ENCODE assay signal across 8 cellular contexts in genomic region chr10:73787031-73787800, GRCh38. TPM values are rescaled to one million over a fixed set of nuclear protein-coding genes. Genes with fewer than 3 reads are reported as not detected.
DNase-seq lines count a peak whose midpoint lies in the region; ATAC-seq and TF ChIP-seq lines count a peak whose summit lies in the region.
"Not testable (repeated sequence)": the region's sequence is repeated elsewhere in the genome, so short reads cannot be mapped to it uniquely, and the experiment has no call there.

No MANE protein-coding gene starts in this region.

- DNase-seq in DND-41; RWPE1 (ENCODE audit: low spot score); activated T-cell treated with anti-CD3 and anti-CD28 coated beads, Interleukin-2, amount 50 U/mL, for 72 hours; breast epithelium (ENCODE audit: low spot score in 2 of 2); glutamatergic neuron; vagina (ENCODE audit: extremely low spot score in 2 of 2): not testable (repeated sequence)
- peak; percentile 37 for DNase-seq in natural killer cell treated with Interleukin-12 subunit alpha and Interleukin-12 subunit beta and Interleukin-15 and Interleukin-18, amount 100 ng/mL, for 72 hours (ENCODE audit: low spot score)

- H3K9me3 ChIP-seq in DND-41 (ENCODE audit: insufficient read depth, low read length, severe bottlenecking); breast epithelium; skeletal muscle satellite cell (replicated peaks; ENCODE audit: low read length); vagina: not testable (repeated sequence)

- peaks cover 53% of the 10 kb centered on the region for H3K4me1 Mint-ChIP-seq in activated T-cell treated with anti-CD3 and anti-CD28 coated beads, Interleukin-2, amount 50 U/mL, for 72 hours (ENCODE audit: low read depth)
- H3K4me1 Mint-ChIP-seq in glutamatergic neuron (ENCODE audit: low read depth, unreplicated experiment) = peaks cover 19% of the 10 kb centered on the region
- peaks cover 36% of the 10 kb centered on the region in 2 donors for H3K4me1 Mint-ChIP-seq in natural killer cell treated with Interleukin-12 subunit alpha and Interleukin-12 subunit beta and Interleukin-15 and Interleukin-18, amount 100 ng/mL, for 72 hours (ENCODE audit: low read depth in 2 of 2)

- not testable (repeated sequence) for ATAC-seq in DND-41 (ENCODE audit: insufficient read depth, low read depth); activated T-cell treated with anti-CD3 and anti-CD28 coated beads, Interleukin-2, amount 50 U/mL, for 72 hours (replicated peaks in 1 of 2); natural killer cell treated with Interleukin-12 subunit alpha and Interleukin-12 subunit beta and Interleukin-15 and Interleukin-18, amount 100 ng/mL, for 72 hours

- H3K4me2 ChIP-seq in DND-41 (ENCODE audit: insufficient read depth, low read length) (peak overlapping the region; percentile 96), skeletal muscle satellite cell (ENCODE audit: low read length) (peak overlapping the region; percentile 92)

- CTCF ChIA-PET in RWPE1 (lab: Yijun Ruan, JAX) = interaction anchor here (1.3 kb wide), 1 partner anchor 12 kb away, joined by 5 read pairs; no protein-coding TSS in a partner anchor

- not testable (repeated sequence) for H3K27me3 ChIP-seq in DND-41 (ENCODE audit: insufficient read depth, low read length, poor library complexity); breast epithelium; skeletal muscle satellite cell (ENCODE audit: control insufficient read depth, insufficient read depth, low read length); vagina

- H3K4me1 ChIP-seq in DND-41 (ENCODE audit: insufficient read depth, low read length) (peaks cover 44% of the 10 kb centered on the region), breast epithelium (peaks cover 10 to 29% of the 10 kb centered on the region in 2 donors), skeletal muscle satellite cell (ENCODE audit: control insufficient read depth, insufficient read depth, low read length) (peaks cover 16% of the 10 kb centered on the region), vagina (peaks cover 45% of the 10 kb centered on the region)

- not testable (repeated sequence) for H3K27ac ChIP-seq in DND-41 (ENCODE audit: low read length); breast epithelium; vagina
- peak overlapping the region; percentile 84 for H3K27ac ChIP-seq in RWPE1

- H3K4me3 Mint-ChIP-seq in activated T-cell treated with anti-CD3 and anti-CD28 coated beads, Interleukin-2, amount 50 U/mL, for 72 hours = peak overlapping the region; percentile 39 to 90
- H3K4me3 Mint-ChIP-seq in glutamatergic neuron (ENCODE audit: unreplicated experiment) = peak overlapping the region; percentile 52
- H3K4me3 Mint-ChIP-seq in natural killer cell treated with Interleukin-12 subunit alpha and Interleukin-12 subunit beta and Interleukin-15 and Interleukin-18, amount 100 ng/mL, for 72 hours = peak overlapping the region; percentile 98

- intact Hi-C loops in breast epithelium (cut with DNase I; ENCODE audit: low total_unique reads); vagina (cut with DNase I): not testable (repeated sequence)

- not testable (repeated sequence) for TF ChIP-seq CTCF in DND-41 (IDR thresholded peaks at IDR 0.05; ENCODE audit: borderline replicate concordance, extremely low read depth, low read length, poor library complexity, severe bottlenecking); RWPE1 (conservative IDR thresholded peaks at IDR 0.05; ENCODE audit: low read depth); breast epithelium (IDR thresholded peaks at IDR 0.05); glutamatergic neuron (IDR thresholded peaks at IDR 0.05; ENCODE audit: partially characterized antibody, unreplicated experiment); vagina (IDR thresholded peaks at IDR 0.05)

- H3K36me3 Mint-ChIP-seq in activated T-cell treated with anti-CD3 and anti-CD28 coated beads, Interleukin-2, amount 50 U/mL, for 72 hours (ENCODE audit: insufficient read depth in 2 of 2); glutamatergic neuron (ENCODE audit: unreplicated experiment): not testable (repeated sequence)
- peaks cover 11% of the 10 kb centered on the region for H3K36me3 Mint-ChIP-seq in natural killer cell treated with Interleukin-12 subunit alpha and Interleukin-12 subunit beta and Interleukin-15 and Interleukin-18, amount 100 ng/mL, for 72 hours

- H3K27me3 Mint-ChIP-seq in activated T-cell treated with anti-CD3 and anti-CD28 coated beads, Interleukin-2, amount 50 U/mL, for 72 hours (ENCODE audit: low read depth); glutamatergic neuron (ENCODE audit: unreplicated experiment); natural killer cell treated with Interleukin-12 subunit alpha and Interleukin-12 subunit beta and Interleukin-15 and Interleukin-18, amount 100 ng/mL, for 72 hours: not testable (repeated sequence)

- not testable (repeated sequence) for TF ChIP-seq POLR2A in breast epithelium (IDR thresholded peaks at IDR 0.05); vagina (IDR thresholded peaks at IDR 0.05)

- H4K20me1 ChIP-seq in DND-41 (ENCODE audit: insufficient read depth, low read length) = peaks cover 28% of the 10 kb centered on the region

- not testable (repeated sequence) for H3K9me3 Mint-ChIP-seq in activated T-cell treated with anti-CD3 and anti-CD28 coated beads, Interleukin-2, amount 50 U/mL, for 72 hours; glutamatergic neuron (ENCODE audit: unreplicated experiment); natural killer cell treated with Interleukin-12 subunit alpha and Interleukin-12 subunit beta and Interleukin-15 and Interleukin-18, amount 100 ng/mL, for 72 hours

- H3K36me3 ChIP-seq in DND-41 (ENCODE audit: insufficient read depth, low read length) (peaks cover 38% of the 10 kb centered on the region), breast epithelium (peaks cover 14% of the 10 kb centered on the region), skeletal muscle satellite cell (ENCODE audit: insufficient read depth, low read length) (peaks cover 30% of the 10 kb centered on the region), vagina (peaks cover 0 to 37% of the 10 kb centered on the region in 2 donors)

- not testable (repeated sequence) for H3K27ac Mint-ChIP-seq in activated T-cell treated with anti-CD3 and anti-CD28 coated beads, Interleukin-2, amount 50 U/mL, for 72 hours; glutamatergic neuron (ENCODE audit: unreplicated experiment)
- peak overlapping the region in 1 of 2 donors; percentile 86 for H3K27ac Mint-ChIP-seq in natural killer cell treated with Interleukin-12 subunit alpha and Interleukin-12 subunit beta and Interleukin-15 and Interleukin-18, amount 100 ng/mL, for 72 hours

- H3K79me2 ChIP-seq in DND-41 (ENCODE audit: insufficient read depth, low read length) = peaks cover 53% of the 10 kb centered on the region

- peak overlapping the region; percentile 7; the same call in 1 of the 2 replicates for H3K9ac ChIP-seq in DND-41 (ENCODE audit: low read depth, low read length)
- H3K9ac ChIP-seq in skeletal muscle satellite cell (ENCODE audit: low read depth, low read length) = not testable (repeated sequence)

- H2AFZ ChIP-seq in DND-41 (ENCODE audit: low read depth, low read length) = not testable (repeated sequence)

- POLR2A ChIA-PET in RWPE1 (lab: Yijun Ruan, JAX; ENCODE audit: low non-redundant PET) = interaction anchor here (1.1 kb wide), 1 partner anchor 23 kb away, joined by 4 read pairs; no protein-coding TSS in a partner anchor

- H3K4me3 ChIP-seq in DND-41 (ENCODE audit: low read depth in 1 of 2, low read length in 2 of 2) = not testable (repeated sequence)
- H3K4me3 ChIP-seq in breast epithelium (peak overlapping the region; percentile 82 to 100 (median 99)), skeletal muscle satellite cell (ENCODE audit: low read length) (peak overlapping the region; percentile 53), vagina (peak overlapping the region; percentile 19 to 64)

RNA-seq across cellular contexts. Expression of gene ZSWIM8, which starts 1.8 kb away (rescaled TPM):
- 10 to 100 TPM; 72.0 to 81.3 TPM for total RNA-seq in activated T-cell treated with anti-CD3 and anti-CD28 coated beads, Interleukin-2, amount 50 U/mL, for 72 hours
- 10 to 100 TPM; 79.2 to 87.8 (median 84.2) TPM for total RNA-seq in breast epithelium
- total RNA-seq in glutamatergic neuron (ENCODE audit: unreplicated experiment) = 165 TPM
- 100 to 1,000 TPM; 121 to 148 TPM for total RNA-seq in natural killer cell treated with Interleukin-12 subunit alpha and Interleukin-12 subunit beta and Interleukin-15 and Interleukin-18, amount 100 ng/mL, for 72 hours
- total RNA-seq in skeletal muscle satellite cell (2012; rRNA removed) = 41.9 and 53.5 TPM in 2 replicates
- total RNA-seq in vagina = 123 TPM

RNA-seq across cellular contexts. Expression of gene CHCHD1, which starts 5.4 kb away (rescaled TPM):
- 10 to 100 TPM; 22.5 to 23.5 TPM for total RNA-seq in activated T-cell treated with anti-CD3 and anti-CD28 coated beads, Interleukin-2, amount 50 U/mL, for 72 hours
- total RNA-seq in breast epithelium (10 to 100 TPM; 25.1 to 37.0 (median 29.9) TPM), glutamatergic neuron (ENCODE audit: unreplicated experiment) (30.9 TPM), vagina (19.6 TPM)
- 10 to 100 TPM; 18.7 to 28.5 TPM for total RNA-seq in natural killer cell treated with Interleukin-12 subunit alpha and Interleukin-12 subunit beta and Interleukin-15 and Interleukin-18, amount 100 ng/mL, for 72 hours
- total RNA-seq in skeletal muscle satellite cell (2012; rRNA removed) = 14.2 and 17.0 TPM in 2 replicates

RNA-seq across cellular contexts. Expression of gene NDST2, which starts 24.2 kb away (rescaled TPM):
- 100 to 1,000 TPM; 120 to 127 TPM for total RNA-seq in activated T-cell treated with anti-CD3 and anti-CD28 coated beads, Interleukin-2, amount 50 U/mL, for 72 hours
- 10 to 100 TPM; 30.7 to 37.7 (median 33.8) TPM for total RNA-seq in breast epithelium
- 34.4 TPM for total RNA-seq in glutamatergic neuron (ENCODE audit: unreplicated experiment)
- 10 to 100 TPM; 42.8 to 83.3 TPM for total RNA-seq in natural killer cell treated with Interleukin-12 subunit alpha and Interleukin-12 subunit beta and Interleukin-15 and Interleukin-18, amount 100 ng/mL, for 72 hours
- 11.8 and 17.5 TPM in 2 replicates for total RNA-seq in skeletal muscle satellite cell (2012; rRNA removed)
- total RNA-seq in vagina = 52.8 TPM

RNA-seq across cellular contexts. Expression of gene SEC24C, which starts 43.0 kb away (rescaled TPM):
- total RNA-seq in activated T-cell treated with anti-CD3 and anti-CD28 coated beads, Interleukin-2, amount 50 U/mL, for 72 hours = 100 to 1,000 TPM; 105 to 119 TPM
- total RNA-seq in breast epithelium (10 to 100 TPM; 33.9 to 57.7 (median 50.1) TPM), glutamatergic neuron (ENCODE audit: unreplicated experiment) (91.1 TPM), vagina (47.9 TPM)
- 100 to 1,000 TPM; 152 to 172 TPM for total RNA-seq in natural killer cell treated with Interleukin-12 subunit alpha and Interleukin-12 subunit beta and Interleukin-15 and Interleukin-18, amount 100 ng/mL, for 72 hours
- 32.4 and 38.4 TPM in 2 replicates for total RNA-seq in skeletal muscle satellite cell (2012; rRNA removed)
